In genomic region chr12:116626153-116626552, GRCh38 we compare ENCODE assay signal across 7 cellular contexts.
"Had no signal": no experiment of that assay in that cellular context is flagged by ENCODE, and none has a peak within 500 bp of the region (broad histone marks: within the 10 kb centered on the region; RNA-seq: fewer than 3 reads in every experiment).

No MANE protein-coding gene starts in this region.

- H3K27ac ChIP-seq: HL-60, KMS-11 had no signal

- H3K9ac ChIP-seq: KMS-11 had no signal

- DNase-seq: IMR-90, KBM-7, KG1 had no signal

- H3K4me2 ChIP-seq: KMS-11 had no signal

- FAIRE-seq: HepG2, HTR-8/SVneo had no signal

- ATAC-seq: HepG2 had no signal
